Comparison of ENCODE assay signal across 18 cellular contexts in the genomic region with DNA sequence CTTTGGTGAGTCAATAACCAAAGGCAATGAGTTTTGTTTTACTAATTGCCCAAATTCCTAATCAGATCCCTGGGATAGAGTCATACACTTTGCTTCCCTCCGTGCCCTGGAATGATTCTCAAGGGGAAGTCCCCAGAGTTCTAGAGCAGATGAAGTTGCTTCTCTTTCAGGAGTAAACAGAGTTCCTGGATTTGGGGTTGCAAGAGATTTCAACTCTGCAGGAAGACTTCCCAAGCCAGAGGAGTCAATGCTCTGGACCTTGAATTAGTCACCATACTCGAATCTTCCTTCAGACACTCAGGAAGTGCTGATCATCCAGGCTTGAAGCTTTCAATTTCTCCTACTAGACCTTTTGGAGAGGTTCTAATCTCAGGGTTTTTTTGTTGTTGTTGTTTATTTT. TPM values are rescaled to one million over a fixed set of nuclear protein-coding genes. Genes with fewer than 3 reads are reported as not detected.
DNase-seq lines count a peak whose midpoint lies in the region; ATAC-seq and TF ChIP-seq lines count a peak whose summit lies in the region.
"Had no signal": no experiment of that assay in that cellular context is flagged by ENCODE, and none has a peak within 500 bp of the region (broad histone marks: within the 10 kb centered on the region; RNA-seq: fewer than 3 reads in every experiment).

No MANE protein-coding gene starts in this region.

- peaks cover 2% of the 10 kb centered on the region; the same call in 1 of the 3 replicates for H3K4me1 Mint-ChIP-seq in GM23338
- H3K4me1 Mint-ChIP-seq: CD8-positive, alpha-beta memory T cell had no signal

- H3K9me3 Mint-ChIP-seq in GM23338, result no peaks in the 10 kb centered on the region

- no peaks in the 10 kb centered on the region for H3K4me1 ChIP-seq in GM23338 (ENCODE audit: insufficient read depth)
- H3K4me1 ChIP-seq: SJCRH30 had no signal

- no peak overlapping the region for H3K27ac Mint-ChIP-seq in GM23338
- H3K27ac Mint-ChIP-seq: CD8-positive, alpha-beta memory T cell had no signal

- no peaks in the 10 kb centered on the region for H3K9me2 ChIP-seq in GM23338 (ENCODE audit: insufficient read depth)

- H3K79me2 ChIP-seq in GM23338 (replicated peaks; ENCODE audit: insufficient read depth), result no peaks in the 10 kb centered on the region

- peak overlapping the region; percentile 14 for H2AFZ ChIP-seq in GM23338

- H3K36me3 ChIP-seq in GM23338 (ENCODE audit: insufficient read depth), result no peaks in the 10 kb centered on the region
- H3K36me3 ChIP-seq: BLaER1, SJCRH30 had no signal

- no peaks in the 10 kb centered on the region for H3K27me3 ChIP-seq in GM23338 (ENCODE audit: insufficient read depth)
- H3K27me3 ChIP-seq: BLaER1, SJCRH30 had no signal

- no peaks in the 10 kb centered on the region for H3K36me3 Mint-ChIP-seq in GM23338 (ENCODE audit: low read depth)
- H3K36me3 Mint-ChIP-seq: CD8-positive, alpha-beta memory T cell had no signal

- no peaks in the 10 kb centered on the region for H3F3A ChIP-seq in GM23338 (replicated peaks; ENCODE audit: low read depth)

- DNase-seq in ACHN, result peak; percentile 58
- peak; percentile 2 for DNase-seq in GM23338 (ENCODE audit: low spot score)
- peak; percentile 36 for DNase-seq in OCI-M1 (lab: John Stamatoyannopoulos, UW)
- peak; percentile 59 for DNase-seq in glomerular visceral epithelial cell (ENCODE audit: extremely low spot score)
- DNase-seq in mesenteric fat pad (ENCODE audit: low spot score), result no peak
- no peak for DNase-seq in SIG-M5 (lab: John Stamatoyannopoulos, UW)
- DNase-seq: 8988T; CD8-positive, alpha-beta memory T cell; H7; Kasumi-1; NCI-H187; NCI-H2227 treated with DMSO at 0.1 percent for 48 hours; NCI-H524; PC-3; SJCRH30 had no signal

- ATAC-seq in GM23338, result no peak
- ATAC-seq in HG02798 (IDR thresholded peaks at IDR 0.05; ENCODE audit: poor library complexity, unreplicated experiment), result no peak
- no peak for ATAC-seq in GM18861 (IDR thresholded peaks at IDR 0.05; ENCODE audit: unreplicated experiment)
- ATAC-seq: PC-3 had no signal

- TF ChIP-seq CTCF in GM23338 (conservative IDR thresholded peaks at IDR 0.05; ENCODE audit: low read depth in 2 of 2), result no peak

- H3K4me2 ChIP-seq in GM23338, result no peak overlapping the region
- H3K4me2 ChIP-seq: BLaER1 had no signal

- H3K4me3 Mint-ChIP-seq in GM23338, result no peak overlapping the region
- H3K4me3 Mint-ChIP-seq: CD8-positive, alpha-beta memory T cell had no signal

- no peaks in the 10 kb centered on the region for H4K20me1 ChIP-seq in GM23338 (replicated peaks; ENCODE audit: insufficient read depth)
- H4K20me1 ChIP-seq: BLaER1 had no signal

- no peaks in the 10 kb centered on the region for H3K27me3 Mint-ChIP-seq in GM23338 (ENCODE audit: insufficient read depth, low read depth, poor library complexity)

- no peak overlapping the region for H3K4me3 ChIP-seq in GM23338
- H3K4me3 ChIP-seq: BLaER1, SJCRH30 had no signal

- in situ Hi-C loops in ACHN (cut with HindIII; ENCODE audit: low pct_ligation_motif_present, low pct_unique_long_range_greater_than_20kb, low sequenced_read_pairs), result no loop called here

- H3K27ac ChIP-seq in GM23338 (ENCODE audit: low read depth), result no peak overlapping the region
- H3K27ac ChIP-seq: BLaER1, SJCRH30 had no signal

TF ChIP-seq in GM23338, 12 proteins besides CTCF, POLR2A, EP300 and RAD21 (continues in another document):
- TF ChIP-seq, protein P1, sequence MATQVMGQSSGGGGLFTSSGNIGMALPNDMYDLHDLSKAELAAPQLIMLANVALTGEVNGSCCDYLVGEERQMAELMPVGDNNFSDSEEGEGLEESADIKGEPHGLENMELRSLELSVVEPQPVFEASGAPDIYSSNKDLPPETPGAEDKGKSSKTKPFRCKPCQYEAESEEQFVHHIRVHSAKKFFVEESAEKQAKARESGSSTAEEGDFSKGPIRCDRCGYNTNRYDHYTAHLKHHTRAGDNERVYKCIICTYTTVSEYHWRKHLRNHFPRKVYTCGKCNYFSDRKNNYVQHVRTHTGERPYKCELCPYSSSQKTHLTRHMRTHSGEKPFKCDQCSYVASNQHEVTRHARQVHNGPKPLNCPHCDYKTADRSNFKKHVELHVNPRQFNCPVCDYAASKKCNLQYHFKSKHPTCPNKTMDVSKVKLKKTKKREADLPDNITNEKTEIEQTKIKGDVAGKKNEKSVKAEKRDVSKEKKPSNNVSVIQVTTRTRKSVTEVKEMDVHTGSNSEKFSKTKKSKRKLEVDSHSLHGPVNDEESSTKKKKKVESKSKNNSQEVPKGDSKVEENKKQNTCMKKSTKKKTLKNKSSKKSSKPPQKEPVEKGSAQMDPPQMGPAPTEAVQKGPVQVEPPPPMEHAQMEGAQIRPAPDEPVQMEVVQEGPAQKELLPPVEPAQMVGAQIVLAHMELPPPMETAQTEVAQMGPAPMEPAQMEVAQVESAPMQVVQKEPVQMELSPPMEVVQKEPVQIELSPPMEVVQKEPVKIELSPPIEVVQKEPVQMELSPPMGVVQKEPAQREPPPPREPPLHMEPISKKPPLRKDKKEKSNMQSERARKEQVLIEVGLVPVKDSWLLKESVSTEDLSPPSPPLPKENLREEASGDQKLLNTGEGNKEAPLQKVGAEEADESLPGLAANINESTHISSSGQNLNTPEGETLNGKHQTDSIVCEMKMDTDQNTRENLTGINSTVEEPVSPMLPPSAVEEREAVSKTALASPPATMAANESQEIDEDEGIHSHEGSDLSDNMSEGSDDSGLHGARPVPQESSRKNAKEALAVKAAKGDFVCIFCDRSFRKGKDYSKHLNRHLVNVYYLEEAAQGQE (IDR thresholded peaks at IDR 0.05; ENCODE audit: unreplicated experiment), result no peak
- no peak for TF ChIP-seq EZH2phosphoT487 (IDR thresholded peaks at IDR 0.05; ENCODE audit: unreplicated experiment)
- no peak for TF ChIP-seq EZH2 (IDR thresholded peaks at IDR 0.05; ENCODE audit: low read depth, unreplicated experiment)
- no peak for TF ChIP-seq ZNF331 (CRISPR knock-in tag; IDR thresholded peaks at IDR 0.05; ENCODE audit: low read depth)
- no peak for TF ChIP-seq NANOG (IDR thresholded peaks at IDR 0.05; ENCODE audit: borderline replicate concordance)
- TF ChIP-seq, protein P2, sequence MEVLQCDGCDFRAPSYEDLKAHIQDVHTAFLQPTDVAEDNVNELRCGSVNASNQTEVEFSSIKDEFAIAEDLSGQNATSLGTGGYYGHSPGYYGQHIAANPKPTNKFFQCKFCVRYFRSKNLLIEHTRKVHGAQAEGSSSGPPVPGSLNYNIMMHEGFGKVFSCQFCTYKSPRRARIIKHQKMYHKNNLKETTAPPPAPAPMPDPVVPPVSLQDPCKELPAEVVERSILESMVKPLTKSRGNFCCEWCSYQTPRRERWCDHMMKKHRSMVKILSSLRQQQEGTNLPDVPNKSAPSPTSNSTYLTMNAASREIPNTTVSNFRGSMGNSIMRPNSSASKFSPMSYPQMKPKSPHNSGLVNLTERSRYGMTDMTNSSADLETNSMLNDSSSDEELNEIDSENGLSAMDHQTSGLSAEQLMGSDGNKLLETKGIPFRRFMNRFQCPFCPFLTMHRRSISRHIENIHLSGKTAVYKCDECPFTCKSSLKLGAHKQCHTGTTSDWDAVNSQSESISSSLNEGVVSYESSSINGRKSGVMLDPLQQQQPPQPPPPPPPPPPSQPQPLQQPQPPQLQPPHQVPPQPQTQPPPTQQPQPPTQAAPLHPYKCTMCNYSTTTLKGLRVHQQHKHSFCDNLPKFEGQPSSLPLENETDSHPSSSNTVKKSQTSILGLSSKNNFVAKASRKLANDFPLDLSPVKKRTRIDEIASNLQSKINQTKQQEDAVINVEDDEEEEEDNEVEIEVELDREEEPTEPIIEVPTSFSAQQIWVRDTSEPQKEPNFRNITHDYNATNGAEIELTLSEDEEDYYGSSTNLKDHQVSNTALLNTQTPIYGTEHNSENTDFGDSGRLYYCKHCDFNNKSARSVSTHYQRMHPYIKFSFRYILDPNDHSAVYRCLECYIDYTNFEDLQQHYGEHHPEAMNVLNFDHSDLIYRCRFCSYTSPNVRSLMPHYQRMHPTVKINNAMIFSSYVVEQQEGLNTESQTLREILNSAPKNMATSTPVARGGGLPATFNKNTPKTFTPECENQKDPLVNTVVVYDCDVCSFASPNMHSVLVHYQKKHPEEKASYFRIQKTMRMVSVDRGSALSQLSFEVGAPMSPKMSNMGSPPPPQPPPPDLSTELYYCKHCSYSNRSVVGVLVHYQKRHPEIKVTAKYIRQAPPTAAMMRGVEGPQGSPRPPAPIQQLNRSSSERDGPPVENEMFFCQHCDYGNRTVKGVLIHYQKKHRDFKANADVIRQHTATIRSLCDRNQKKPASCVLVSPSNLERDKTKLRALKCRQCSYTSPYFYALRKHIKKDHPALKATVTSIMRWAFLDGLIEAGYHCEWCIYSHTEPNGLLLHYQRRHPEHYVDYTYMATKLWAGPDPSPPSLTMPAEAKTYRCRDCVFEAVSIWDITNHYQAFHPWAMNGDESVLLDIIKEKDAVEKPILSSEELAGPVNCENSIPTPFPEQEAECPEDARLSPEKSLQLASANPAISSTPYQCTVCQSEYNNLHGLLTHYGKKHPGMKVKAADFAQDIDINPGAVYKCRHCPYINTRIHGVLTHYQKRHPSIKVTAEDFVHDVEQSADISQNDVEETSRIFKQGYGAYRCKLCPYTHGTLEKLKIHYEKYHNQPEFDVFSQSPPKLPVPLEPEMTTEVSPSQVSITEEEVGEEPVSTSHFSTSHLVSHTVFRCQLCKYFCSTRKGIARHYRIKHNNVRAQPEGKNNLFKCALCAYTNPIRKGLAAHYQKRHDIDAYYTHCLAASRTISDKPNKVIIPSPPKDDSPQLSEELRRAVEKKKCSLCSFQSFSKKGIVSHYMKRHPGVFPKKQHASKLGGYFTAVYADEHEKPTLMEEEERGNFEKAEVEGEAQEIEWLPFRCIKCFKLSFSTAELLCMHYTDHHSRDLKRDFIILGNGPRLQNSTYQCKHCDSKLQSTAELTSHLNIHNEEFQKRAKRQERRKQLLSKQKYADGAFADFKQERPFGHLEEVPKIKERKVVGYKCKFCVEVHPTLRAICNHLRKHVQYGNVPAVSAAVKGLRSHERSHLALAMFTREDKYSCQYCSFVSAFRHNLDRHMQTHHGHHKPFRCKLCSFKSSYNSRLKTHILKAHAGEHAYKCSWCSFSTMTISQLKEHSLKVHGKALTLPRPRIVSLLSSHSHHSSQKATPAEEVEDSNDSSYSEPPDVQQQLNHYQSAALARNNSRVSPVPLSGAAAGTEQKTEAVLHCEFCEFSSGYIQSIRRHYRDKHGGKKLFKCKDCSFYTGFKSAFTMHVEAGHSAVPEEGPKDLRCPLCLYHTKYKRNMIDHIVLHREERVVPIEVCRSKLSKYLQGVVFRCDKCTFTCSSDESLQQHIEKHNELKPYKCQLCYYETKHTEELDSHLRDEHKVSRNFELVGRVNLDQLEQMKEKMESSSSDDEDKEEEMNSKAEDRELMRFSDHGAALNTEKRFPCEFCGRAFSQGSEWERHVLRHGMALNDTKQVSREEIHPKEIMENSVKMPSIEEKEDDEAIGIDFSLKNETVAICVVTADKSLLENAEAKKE (CRISPR knock-in tag; IDR thresholded peaks at IDR 0.05), result no peak
- no peak for TF ChIP-seq ZNF114 (CRISPR knock-in tag; IDR thresholded peaks at IDR 0.05)

RNA-seq across cellular contexts. Expression of a gene that starts 39.6 kb away (rescaled TPM):
- total RNA-seq in GM23338 (2014; rRNA removed; shearing (Covaris generic)), result not detected in 2 replicates
- not detected in 2 replicates for polyA plus RNA-seq in GM23338 (2016; fragmentation: Nextera tagmentation; extraction: Ambion mirVana)
- 0.80 TPM for total RNA-seq in mesenteric fat pad
- total RNA-seq: CD8-positive, alpha-beta memory T cell; H7; PC-3; SJCRH30 had no signal
- polyA plus RNA-seq: CD8-positive, alpha-beta memory T cell had no signal

Comparison
In these comparisons a context has a peak if more than half of its experiments do, and no peak if none do; other contexts are left out.
1. DNase-seq: peak in ACHN (single experiment), GM23338 (single experiment), OCI-M1 (single experiment) and glomerular visceral epithelial cell (single experiment); none in mesenteric fat pad (single experiment) and SIG-M5 (single experiment).